8 cellular contexts compared by ENCODE assay signal in genomic region chr9:96136992-96137665, GRCh38.
A peak's percentile ranks its signal among the peaks of the same experiment; 100 is the strongest.
DNase-seq lines count a peak whose midpoint lies in the region; ATAC-seq and TF ChIP-seq lines count a peak whose summit lies in the region.

No MANE protein-coding gene starts in this region.

- no peak for TF ChIP-seq CTCF in thyroid gland (IDR thresholded peaks at IDR 0.05)

- H3K9me3 ChIP-seq in CD8-positive, alpha-beta memory T cell (ENCODE audit: low read length): no peaks in the 10 kb centered on the region
- H3K9me3 ChIP-seq in thyroid gland: no peaks in the 10 kb centered on the region

- H3K4me3 ChIP-seq in CD8-positive, alpha-beta memory T cell (ENCODE audit: low read length): no peak overlapping the region
- H3K4me3 ChIP-seq in thyroid gland (replicated peaks in 1 of 3): no peak overlapping the region

- H3K27ac ChIP-seq in CD8-positive, alpha-beta memory T cell (ENCODE audit: low read depth, low read length): no peak overlapping the region
- H3K27ac ChIP-seq in layer of hippocampus (ENCODE audit: low read depth, low read length): peak overlapping the region; percentile 85
- H3K27ac ChIP-seq in thyroid gland: peak overlapping the region in 2 of 3 donors; percentile 34 to 47

- peaks cover 3 to 13% (median 8%) of the 10 kb centered on the region in 5 donors for H3K9me3 Mint-ChIP-seq in CD8-positive, alpha-beta memory T cell
- no peaks in the 10 kb centered on the region for H3K9me3 Mint-ChIP-seq in activated T-helper 17 cell treated with anti-CD3 and anti-CD28 coated beads, Interleukin-2, amount 50 U/mL, for 72 hours

- peaks cover 4 to 21% (median 14%) of the 10 kb centered on the region in 3 donors for H3K4me1 Mint-ChIP-seq in CD8-positive, alpha-beta memory T cell
- H3K4me1 Mint-ChIP-seq in activated T-helper 17 cell treated with anti-CD3 and anti-CD28 coated beads, Interleukin-2, amount 50 U/mL, for 72 hours: no peaks in the 10 kb centered on the region

- H3K4me3 Mint-ChIP-seq in CD8-positive, alpha-beta memory T cell: peak overlapping the region in 5 of 7 donors; percentile 19 to 82 (median 30)
- H3K4me3 Mint-ChIP-seq in activated T-helper 17 cell treated with anti-CD3 and anti-CD28 coated beads, Interleukin-2, amount 50 U/mL, for 72 hours: no peak overlapping the region

- POLR2A ChIA-PET in CD8-positive, alpha-beta memory T cell (lab: Charles Lee): no interaction called here

- H3K4me1 ChIP-seq in CD8-positive, alpha-beta memory T cell (ENCODE audit: insufficient read depth, low read length): no peaks in the 10 kb centered on the region
- H3K4me1 ChIP-seq in thyroid gland: peaks cover 7 to 13% of the 10 kb centered on the region in 2 donors

- H3K27ac Mint-ChIP-seq in CD8-positive, alpha-beta memory T cell: peak overlapping the region in 3 of 8 donors; percentile 23 to 44 (median 25)
- no peak overlapping the region for H3K27ac Mint-ChIP-seq in activated T-helper 17 cell treated with anti-CD3 and anti-CD28 coated beads, Interleukin-2, amount 50 U/mL, for 72 hours

- DNase-seq in CD8-positive, alpha-beta memory T cell: no peak
- peak; percentile 67 to 70 for DNase-seq in thyroid gland
- DNase-seq in foreskin melanocyte: no peak

- CTCF ChIA-PET in CD8-positive, alpha-beta memory T cell (lab: Charles Lee): interaction anchor here (0.7 kb wide), 1 partner anchor 81 kb away, joined by 3 read pairs; no protein-coding TSS in a partner anchor

- 10 to 14% methylated on average over 8 of the region's 8 CpGs for WGBS in thyroid gland, 2 donors

- intact Hi-C loops in thyroid gland (cut with DNase I): no loop called here

- no peaks in the 10 kb centered on the region for H3K36me3 ChIP-seq in CD8-positive, alpha-beta memory T cell (ENCODE audit: insufficient read depth, low read length)
- no peaks in the 10 kb centered on the region for H3K36me3 ChIP-seq in thyroid gland

- ATAC-seq in GM19351 (IDR thresholded peaks at IDR 0.05; ENCODE audit: unreplicated experiment): peak; percentile 97
- ATAC-seq in HG03342 (IDR thresholded peaks at IDR 0.05; ENCODE audit: unreplicated experiment): peak; percentile 93
- peak; percentile 50 for ATAC-seq in activated T-helper 17 cell treated with anti-CD3 and anti-CD28 coated beads, Interleukin-2, amount 50 U/mL, for 72 hours (replicated peaks)
- ATAC-seq in esophagus mucosa: no peak

- H3K36me3 Mint-ChIP-seq in CD8-positive, alpha-beta memory T cell: peaks cover 0 to 16% (median 1%) of the 10 kb centered on the region in 3 donors
- no peaks in the 10 kb centered on the region for H3K36me3 Mint-ChIP-seq in activated T-helper 17 cell treated with anti-CD3 and anti-CD28 coated beads, Interleukin-2, amount 50 U/mL, for 72 hours (ENCODE audit: low read depth)

- no peaks in the 10 kb centered on the region for H3K27me3 ChIP-seq in CD8-positive, alpha-beta memory T cell (ENCODE audit: insufficient read depth, low read length, poor library complexity, severe bottlenecking)
- H3K27me3 ChIP-seq in layer of hippocampus (ENCODE audit: control insufficient read depth, insufficient read depth, low read length): no peaks in the 10 kb centered on the region
- no peaks in the 10 kb centered on the region for H3K27me3 ChIP-seq in thyroid gland

- no peak for TF ChIP-seq POLR2A in thyroid gland (IDR thresholded peaks at IDR 0.05)

- peaks cover 3 to 10% of the 10 kb centered on the region in 2 donors for H3K27me3 Mint-ChIP-seq in CD8-positive, alpha-beta memory T cell
- no peaks in the 10 kb centered on the region for H3K27me3 Mint-ChIP-seq in activated T-helper 17 cell treated with anti-CD3 and anti-CD28 coated beads, Interleukin-2, amount 50 U/mL, for 72 hours

Comparison
In these comparisons a context has a peak if more than half of its experiments do, and no peak if none do; other contexts are left out.
1. DNase-seq: peak in thyroid gland (2 of 2); none in CD8-positive, alpha-beta memory T cell (0 of 5) and foreskin melanocyte (single experiment).